Comparison of ENCODE assay signal across 24 cellular contexts in genomic region chr3:64349531-64349930, GRCh38.
DNase-seq lines count a peak whose midpoint lies in the region; ATAC-seq, FAIRE-seq and TF ChIP-seq lines count a peak whose summit lies in the region.
"Had no signal": no experiment of that assay in that cellular context is flagged by ENCODE, and none has a peak within 500 bp of the region (broad histone marks: within the 10 kb centered on the region; RNA-seq: fewer than 3 reads in every experiment).

No MANE protein-coding gene starts in this region.

- FAIRE-seq in GM12878 (lab: Jason Lieb, UNC), result no peak
- FAIRE-seq: D721Med, HepG2 had no signal

- H3K27ac ChIP-seq in BLaER1 (no peak overlapping the region), GM12878 (ENCODE audit: control insufficient read depth, insufficient read depth) (no peak overlapping the region)
- H3K27ac ChIP-seq: HL-60 had no signal

- CTCF ChIA-PET in GM12878 (lab: Yijun Ruan, JAX), result interaction anchor here (0.6 to 2.1 kb wide), 12 partner anchors 16 to 274 kb away, joined by 3 to 6 read pairs (median 3); no protein-coding TSS in a partner anchor

- H3K4me3 ChIP-seq in BLaER1 (no peak overlapping the region), GM12878 (no peak overlapping the region)

- no peak for DNase-seq in GM12878 (ENCODE audit: low read depth, low spot score)
- peak; percentile 71 for DNase-seq in kidney tubule cell (ENCODE audit: low spot score)
- peak; percentile 51 for DNase-seq in renal cortical epithelial cell (ENCODE audit: low read depth)
- DNase-seq in NCI-H510A treated with DMSO at 0.1 percent for 48 hours (lab: John Stamatoyannopoulos, UW), result no peak
- DNase-seq in NCI-H187 treated with DMSO at 0.1 percent for 48 hours (lab: John Stamatoyannopoulos, UW), result no peak
- no peak for DNase-seq in NCI-H345 (lab: John Stamatoyannopoulos, UW)
- no peak for DNase-seq in NCI-H774 (lab: John Stamatoyannopoulos, UW)
- DNase-seq: DMS53, EL, GF-D8, H9, HFFc6, KBM-7, NCI-H1092 treated with DMSO at 0.1 percent for 48 hours, NCI-H1436 treated with DMSO at 0.1 percent for 48 hours, NCI-H2029, NCI-H226, NCI-H524 treated with DMSO at 0.1 percent for 48 hours, OCI-M1 had no signal

- POLR2A ChIA-PET in GM12878 (lab: Charles Lee), result interaction anchor here (0.7 to 2.0 kb wide), 3 partner anchors 41 to 1080 kb away, joined by 4 to 11 read pairs (median 5); no protein-coding TSS in a partner anchor

- SMC1A ChIA-PET in GM12878 (lab: Charles Lee; ENCODE audit: uncharacterized antibody, unreplicated experiment), result interaction anchor here (0.6 to 2.7 kb wide), 19 partner anchors 10 to 320 kb away, joined by 3 to 8 read pairs (median 4); no protein-coding TSS in a partner anchor

- H2AFZ ChIP-seq in GM12878 (ENCODE audit: control insufficient read depth, low read depth, low read length), result no peak overlapping the region

- TF ChIP-seq RAD21 in GM12878 (IDR thresholded peaks at IDR 0.05; ENCODE audit: insufficient read depth, low read depth, low read length), result no peak

- H3K4me2 ChIP-seq in BLaER1 (peak overlapping the region; percentile 7), GM12878 (ENCODE audit: control insufficient read depth, insufficient read depth) (no peak overlapping the region)

- no peak for ATAC-seq in GM12878
- ATAC-seq: HepG2, Right ventricle myocardium inferior had no signal

- H4K20me1 ChIP-seq in BLaER1 (no peaks in the 10 kb centered on the region), GM12878 (ENCODE audit: control insufficient read depth, insufficient read depth) (no peaks in the 10 kb centered on the region)

- H3K4me1 ChIP-seq in BLaER1 (peaks cover 11% of the 10 kb centered on the region), GM12878 (ENCODE audit: control insufficient read depth, insufficient read depth, low read length) (no peaks in the 10 kb centered on the region)

- no peaks in the 10 kb centered on the region for H3K36me3 ChIP-seq in BLaER1
- H3K36me3 ChIP-seq in GM12878 (ENCODE audit: control insufficient read depth in 2 of 2, insufficient read depth in 2 of 2, low read length in 1 of 2), result no peaks in the 10 kb centered on the region

- WGBS in GM12878 (ENCODE audit: insufficient coverage, insufficient replicate concordance, low lambda C conversion rate, missing lambda C conversion rate), result 22% methylated on average over 6 of the region's 6 CpGs

- no peak for TF ChIP-seq POLR2A in GM12878 (IDR thresholded peaks at IDR 0.05; ENCODE audit: low read depth, low read length)

- RAD21 ChIA-PET in GM12878 (lab: Charles Lee; ENCODE audit: unreplicated experiment), result interaction anchor here (0.6 to 1.7 kb wide), 7 partner anchors 10 to 179 kb away, joined by 3 to 4 read pairs (median 3); no protein-coding TSS in a partner anchor

- in situ Hi-C loops in GM12878 (cut with MboI), result no loop called here

- intact Hi-C loops in GM12878 (cut with micrococcal nuclease; ENCODE audit: unreplicated experiment), result no loop called here

- H3K79me2 ChIP-seq in GM12878 (ENCODE audit: control insufficient read depth, insufficient read depth, low read length), result no peaks in the 10 kb centered on the region

- H3K27me3 ChIP-seq in BLaER1 (no peaks in the 10 kb centered on the region), GM12878 (replicated peaks in 1 of 2; ENCODE audit: control insufficient read depth in 2 of 2, insufficient read depth in 2 of 2, low read length in 1 of 2) (no peaks in the 10 kb centered on the region; a peak in 1 of 4 replicates)

- H3K9ac ChIP-seq in BLaER1 (no peak overlapping the region), GM12878 (ENCODE audit: control insufficient read depth, insufficient read depth, low read length) (no peak overlapping the region)

- TF ChIP-seq CTCF in GM12878 (IDR thresholded peaks at IDR 0.05 in 2 of 3, conservative IDR thresholded peaks at IDR 0.05 in 1 of 3; ENCODE audit: control insufficient read depth in 2 of 3, extremely low read depth in 1 of 3, insufficient read depth in 1 of 3, low read depth in 3 of 3, low read length in 3 of 3), result no peak

- TF ChIP-seq EP300 in GM12878 (IDR thresholded peaks at IDR 0.05; ENCODE audit: borderline replicate concordance in 1 of 2, control insufficient read depth in 1 of 2, low read depth in 2 of 2, low read length in 2 of 2), result no peak

- H3K9me3 ChIP-seq in BLaER1 (no peaks in the 10 kb centered on the region), GM12878 (replicated peaks; ENCODE audit: control insufficient read depth, insufficient read depth, low read length) (no peaks in the 10 kb centered on the region)

- BruUV-seq in GM12878 (replicated peaks; lab: Mats Ljungman, UMichigan), result no TSS peak

TF ChIP-seq in GM12878, 131 proteins besides CTCF, POLR2A, EP300 and RAD21:
- TF ChIP-seq GABPA (IDR thresholded peaks at IDR 0.05; ENCODE audit: low read depth) (no peak), ZNF217 (IDR thresholded peaks at IDR 0.05) (0 out of 2 replicates have a peak, but pooled peaks have one; percentile 25)

Comparison
In these comparisons a context has a peak if more than half of its experiments do, and no peak if none do; other contexts are left out.
1. DNase-seq: peak in kidney tubule cell (single experiment) and renal cortical epithelial cell (single experiment); none in GM12878 (single experiment), NCI-H510A treated with DMSO at 0.1 percent for 48 hours (single experiment), NCI-H187 treated with DMSO at 0.1 percent for 48 hours (single experiment), NCI-H345 (single experiment) and NCI-H774 (single experiment).